Comparison of ENCODE assay signal across 1 cellular context in the genomic region with DNA sequence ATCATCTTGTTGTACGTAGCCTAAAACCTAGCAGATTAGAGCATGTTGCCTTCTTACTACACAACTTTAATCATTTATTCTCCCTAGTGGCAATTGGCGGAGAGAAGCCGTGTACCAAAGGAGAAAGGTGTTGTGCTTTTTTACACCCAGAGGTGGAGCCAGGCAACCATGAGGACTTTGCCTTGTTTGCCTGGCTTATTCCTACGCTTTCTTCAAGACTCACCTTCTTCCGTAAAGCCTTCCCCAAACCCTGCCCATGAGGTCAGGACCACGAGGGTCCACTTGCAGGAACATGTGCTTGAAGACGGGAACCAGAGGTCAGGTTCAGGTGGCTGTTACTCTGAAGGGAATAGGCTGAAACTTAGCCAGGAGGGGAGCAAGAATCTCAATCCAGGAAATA.
TF ChIP-seq lines count a peak whose summit lies in the region.

No MANE protein-coding gene starts in this region.

TF ChIP-seq in GM23338, 12 proteins besides CTCF, POLR2A, EP300 and RAD21 (continued from another document):
- TF ChIP-seq, protein P1, sequence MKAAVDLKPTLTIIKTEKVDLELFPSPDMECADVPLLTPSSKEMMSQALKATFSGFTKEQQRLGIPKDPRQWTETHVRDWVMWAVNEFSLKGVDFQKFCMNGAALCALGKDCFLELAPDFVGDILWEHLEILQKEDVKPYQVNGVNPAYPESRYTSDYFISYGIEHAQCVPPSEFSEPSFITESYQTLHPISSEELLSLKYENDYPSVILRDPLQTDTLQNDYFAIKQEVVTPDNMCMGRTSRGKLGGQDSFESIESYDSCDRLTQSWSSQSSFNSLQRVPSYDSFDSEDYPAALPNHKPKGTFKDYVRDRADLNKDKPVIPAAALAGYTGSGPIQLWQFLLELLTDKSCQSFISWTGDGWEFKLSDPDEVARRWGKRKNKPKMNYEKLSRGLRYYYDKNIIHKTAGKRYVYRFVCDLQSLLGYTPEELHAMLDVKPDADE (IDR thresholded peaks at IDR 0.05), result no peak
- TF ChIP-seq EZH2phosphoT487 (IDR thresholded peaks at IDR 0.05; ENCODE audit: unreplicated experiment) (no peak), REST (IDR thresholded peaks at IDR 0.05; ENCODE audit: unreplicated experiment) (no peak), CREB1 (CRISPR knock-in tag; IDR thresholded peaks at IDR 0.05; ENCODE audit: low read depth) (no peak), EZH2 (IDR thresholded peaks at IDR 0.05; ENCODE audit: low read depth, unreplicated experiment) (no peak), ZNF114 (CRISPR knock-in tag; IDR thresholded peaks at IDR 0.05) (no peak), JUNB (IDR thresholded peaks at IDR 0.05; ENCODE audit: unreplicated experiment) (no peak), ZNF331 (CRISPR knock-in tag; IDR thresholded peaks at IDR 0.05; ENCODE audit: low read depth) (no peak)
- TF ChIP-seq, protein P2, sequence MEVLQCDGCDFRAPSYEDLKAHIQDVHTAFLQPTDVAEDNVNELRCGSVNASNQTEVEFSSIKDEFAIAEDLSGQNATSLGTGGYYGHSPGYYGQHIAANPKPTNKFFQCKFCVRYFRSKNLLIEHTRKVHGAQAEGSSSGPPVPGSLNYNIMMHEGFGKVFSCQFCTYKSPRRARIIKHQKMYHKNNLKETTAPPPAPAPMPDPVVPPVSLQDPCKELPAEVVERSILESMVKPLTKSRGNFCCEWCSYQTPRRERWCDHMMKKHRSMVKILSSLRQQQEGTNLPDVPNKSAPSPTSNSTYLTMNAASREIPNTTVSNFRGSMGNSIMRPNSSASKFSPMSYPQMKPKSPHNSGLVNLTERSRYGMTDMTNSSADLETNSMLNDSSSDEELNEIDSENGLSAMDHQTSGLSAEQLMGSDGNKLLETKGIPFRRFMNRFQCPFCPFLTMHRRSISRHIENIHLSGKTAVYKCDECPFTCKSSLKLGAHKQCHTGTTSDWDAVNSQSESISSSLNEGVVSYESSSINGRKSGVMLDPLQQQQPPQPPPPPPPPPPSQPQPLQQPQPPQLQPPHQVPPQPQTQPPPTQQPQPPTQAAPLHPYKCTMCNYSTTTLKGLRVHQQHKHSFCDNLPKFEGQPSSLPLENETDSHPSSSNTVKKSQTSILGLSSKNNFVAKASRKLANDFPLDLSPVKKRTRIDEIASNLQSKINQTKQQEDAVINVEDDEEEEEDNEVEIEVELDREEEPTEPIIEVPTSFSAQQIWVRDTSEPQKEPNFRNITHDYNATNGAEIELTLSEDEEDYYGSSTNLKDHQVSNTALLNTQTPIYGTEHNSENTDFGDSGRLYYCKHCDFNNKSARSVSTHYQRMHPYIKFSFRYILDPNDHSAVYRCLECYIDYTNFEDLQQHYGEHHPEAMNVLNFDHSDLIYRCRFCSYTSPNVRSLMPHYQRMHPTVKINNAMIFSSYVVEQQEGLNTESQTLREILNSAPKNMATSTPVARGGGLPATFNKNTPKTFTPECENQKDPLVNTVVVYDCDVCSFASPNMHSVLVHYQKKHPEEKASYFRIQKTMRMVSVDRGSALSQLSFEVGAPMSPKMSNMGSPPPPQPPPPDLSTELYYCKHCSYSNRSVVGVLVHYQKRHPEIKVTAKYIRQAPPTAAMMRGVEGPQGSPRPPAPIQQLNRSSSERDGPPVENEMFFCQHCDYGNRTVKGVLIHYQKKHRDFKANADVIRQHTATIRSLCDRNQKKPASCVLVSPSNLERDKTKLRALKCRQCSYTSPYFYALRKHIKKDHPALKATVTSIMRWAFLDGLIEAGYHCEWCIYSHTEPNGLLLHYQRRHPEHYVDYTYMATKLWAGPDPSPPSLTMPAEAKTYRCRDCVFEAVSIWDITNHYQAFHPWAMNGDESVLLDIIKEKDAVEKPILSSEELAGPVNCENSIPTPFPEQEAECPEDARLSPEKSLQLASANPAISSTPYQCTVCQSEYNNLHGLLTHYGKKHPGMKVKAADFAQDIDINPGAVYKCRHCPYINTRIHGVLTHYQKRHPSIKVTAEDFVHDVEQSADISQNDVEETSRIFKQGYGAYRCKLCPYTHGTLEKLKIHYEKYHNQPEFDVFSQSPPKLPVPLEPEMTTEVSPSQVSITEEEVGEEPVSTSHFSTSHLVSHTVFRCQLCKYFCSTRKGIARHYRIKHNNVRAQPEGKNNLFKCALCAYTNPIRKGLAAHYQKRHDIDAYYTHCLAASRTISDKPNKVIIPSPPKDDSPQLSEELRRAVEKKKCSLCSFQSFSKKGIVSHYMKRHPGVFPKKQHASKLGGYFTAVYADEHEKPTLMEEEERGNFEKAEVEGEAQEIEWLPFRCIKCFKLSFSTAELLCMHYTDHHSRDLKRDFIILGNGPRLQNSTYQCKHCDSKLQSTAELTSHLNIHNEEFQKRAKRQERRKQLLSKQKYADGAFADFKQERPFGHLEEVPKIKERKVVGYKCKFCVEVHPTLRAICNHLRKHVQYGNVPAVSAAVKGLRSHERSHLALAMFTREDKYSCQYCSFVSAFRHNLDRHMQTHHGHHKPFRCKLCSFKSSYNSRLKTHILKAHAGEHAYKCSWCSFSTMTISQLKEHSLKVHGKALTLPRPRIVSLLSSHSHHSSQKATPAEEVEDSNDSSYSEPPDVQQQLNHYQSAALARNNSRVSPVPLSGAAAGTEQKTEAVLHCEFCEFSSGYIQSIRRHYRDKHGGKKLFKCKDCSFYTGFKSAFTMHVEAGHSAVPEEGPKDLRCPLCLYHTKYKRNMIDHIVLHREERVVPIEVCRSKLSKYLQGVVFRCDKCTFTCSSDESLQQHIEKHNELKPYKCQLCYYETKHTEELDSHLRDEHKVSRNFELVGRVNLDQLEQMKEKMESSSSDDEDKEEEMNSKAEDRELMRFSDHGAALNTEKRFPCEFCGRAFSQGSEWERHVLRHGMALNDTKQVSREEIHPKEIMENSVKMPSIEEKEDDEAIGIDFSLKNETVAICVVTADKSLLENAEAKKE (CRISPR knock-in tag; IDR thresholded peaks at IDR 0.05), result no peak
TF ChIP-seq in GM23338: peak in this region for 0.
